18 cellular contexts compared by ENCODE assay signal in genomic region chr15:90348456-90348855, GRCh38. TPM values are rescaled to one million over a fixed set of nuclear protein-coding genes. Genes with fewer than 3 reads are reported as not detected.
A peak's percentile ranks its signal among the peaks of the same experiment; 100 is the strongest.
DNase-seq lines count a peak whose midpoint lies in the region; ATAC-seq, FAIRE-seq and TF ChIP-seq lines count a peak whose summit lies in the region.
"Had no signal": no experiment of that assay in that cellular context is flagged by ENCODE, and none has a peak within 500 bp of the region (broad histone marks: within the 10 kb centered on the region; RNA-seq: fewer than 3 reads in every experiment).

No MANE protein-coding gene starts in this region.

- peak overlapping the region; percentile 37 for H3K4me2 ChIP-seq in mammary epithelial cell (ENCODE audit: insufficient read depth, low read depth, low read length)
- H3K4me2 ChIP-seq in keratinocyte (ENCODE audit: control insufficient read depth, extremely low read depth, insufficient read depth, low read depth, low read length): peak overlapping the region; percentile 49
- H3K4me2 ChIP-seq: A549 had no signal

- TF ChIP-seq CTCF in mammary epithelial cell (conservative IDR thresholded peaks at IDR 0.05 in 1 of 2, IDR thresholded peaks at IDR 0.05 in 1 of 2; ENCODE audit: extremely low read depth in 1 of 2, insufficient read depth in 1 of 2, low read depth in 1 of 2, low read length in 2 of 2) (no peak), keratinocyte (optimal IDR thresholded peaks at IDR 0.05 in 1 of 3, IDR thresholded peaks at IDR 0.05 in 1 of 3, conservative IDR thresholded peaks at IDR 0.05 in 1 of 3; ENCODE audit: extremely low read depth in 1 of 3, insufficient read depth in 2 of 3, low read length in 3 of 3) (no peak)

- H3K79me2 ChIP-seq in mammary epithelial cell (ENCODE audit: insufficient read depth, low read length) (peaks cover 2% of the 10 kb centered on the region), keratinocyte (ENCODE audit: control insufficient read depth, insufficient read depth, low read length) (no peaks in the 10 kb centered on the region)

- in situ Hi-C loops in mammary epithelial cell (cut with MboI; ENCODE audit: low sequenced_read_pairs in 2 of 2): no loop called here
- in situ Hi-C loops in HAP-1 (cut with MboI; ENCODE audit: low sequenced_read_pairs): no loop called here

- H3K36me3 ChIP-seq in mammary epithelial cell (ENCODE audit: insufficient read depth, low read length): no peaks in the 10 kb centered on the region
- no peaks in the 10 kb centered on the region for H3K36me3 ChIP-seq in keratinocyte (ENCODE audit: control insufficient read depth in 2 of 2, extremely low read depth in 1 of 2, insufficient read depth in 2 of 2, low read length in 2 of 2)
- H3K36me3 ChIP-seq in HAP-1 (replicated peaks): no peaks in the 10 kb centered on the region

- H3K4me1 ChIP-seq in mammary epithelial cell (ENCODE audit: insufficient read depth, low read length) (peaks cover 27% of the 10 kb centered on the region), keratinocyte (ENCODE audit: control insufficient read depth, extremely low read depth, insufficient read depth, low read length) (peaks cover 30% of the 10 kb centered on the region), HAP-1 (no peaks in the 10 kb centered on the region; the same call in 1 of the 2 replicates)

- dilution Hi-C loops in mammary epithelial cell (cut with HindIII; ENCODE audit: low sequenced_read_pairs): no loop called here
- dilution Hi-C loops in keratinocyte (cut with MboI; ENCODE audit: extremely low pct_ligation_motif_present, low sequenced_read_pairs): no loop called here

- no peak overlapping the region for H3K27ac ChIP-seq in mammary epithelial cell (ENCODE audit: insufficient read depth, low read depth, low read length)
- H3K27ac ChIP-seq in keratinocyte (ENCODE audit: control insufficient read depth, insufficient read depth, low read length): peak overlapping the region; percentile 10
- H3K27ac ChIP-seq: A549, HL-60 had no signal

- peak overlapping the region; percentile 91 for H2AFZ ChIP-seq in mammary epithelial cell (ENCODE audit: low read depth, low read length)
- H2AFZ ChIP-seq in keratinocyte (ENCODE audit: control insufficient read depth, low read length): peak overlapping the region; percentile 79

- no peaks in the 10 kb centered on the region for H3K9me1 ChIP-seq in keratinocyte (ENCODE audit: control insufficient read depth, extremely low read depth, insufficient read depth, low read length)

- no peaks in the 10 kb centered on the region for H3K27me3 ChIP-seq in mammary epithelial cell (ENCODE audit: insufficient read depth, low read length)
- H3K27me3 ChIP-seq in keratinocyte (ENCODE audit: control insufficient read depth, extremely low read depth, insufficient read depth, low read length): no peaks in the 10 kb centered on the region
- no peaks in the 10 kb centered on the region for H3K27me3 ChIP-seq in HAP-1 (ENCODE audit: low read depth)

- no peak for ATAC-seq in GM18870 (IDR thresholded peaks at IDR 0.05; ENCODE audit: unreplicated experiment)
- ATAC-seq: A549; CD8-positive, alpha-beta T cell; HCT116 had no signal

- no peak overlapping the region for H3K9ac ChIP-seq in mammary epithelial cell (ENCODE audit: insufficient read depth, low read length)
- peak overlapping the region; percentile 24 for H3K9ac ChIP-seq in keratinocyte (ENCODE audit: control insufficient read depth, extremely low read depth, insufficient read depth, low read length)

- H3K9me3 ChIP-seq in mammary epithelial cell (replicated peaks; ENCODE audit: insufficient read depth, low read length) (no peaks in the 10 kb centered on the region), keratinocyte (ENCODE audit: control insufficient read depth, low read depth, low read length) (no peaks in the 10 kb centered on the region), HAP-1 (no peaks in the 10 kb centered on the region)
- H3K9me3 ChIP-seq: A549 had no signal

- CTCF ChIA-PET in mammary epithelial cell (lab: Charles Lee; ENCODE audit: low non-redundant PET): no interaction called here

- no TSS peak for BruUV-seq in mammary epithelial cell (replicated peaks; lab: Mats Ljungman, UMichigan)

- H4K20me1 ChIP-seq in mammary epithelial cell (ENCODE audit: insufficient read depth, low read length) (no peaks in the 10 kb centered on the region), keratinocyte (ENCODE audit: control insufficient read depth, extremely low read depth, insufficient read depth, low read length) (no peaks in the 10 kb centered on the region)

- FAIRE-seq in keratinocyte (lab: Jason Lieb, UNC): peak; percentile 78
- FAIRE-seq: D721Med, GM12892, GM19239 had no signal

- intact Hi-C loops in mammary epithelial cell (cut with micrococcal nuclease): no loop called here

- WGBS in mammary epithelial cell (ENCODE audit: low coverage, missing lambda C conversion rate): 0% methylated on average over 6 of the region's 6 CpGs

- peak; percentile 14 for DNase-seq in amniotic epithelial cell (ENCODE audit: low read depth)
- peak; percentile 55 for DNase-seq in mammary epithelial cell
- no peak for DNase-seq in keratinocyte (ENCODE audit: low read depth, low spot score)
- DNase-seq in ecto neural progenitor cell (ENCODE audit: low spot score): no peak
- DNase-seq in SIG-M5 treated with dmso at 0.1 percent for 504 hours (lab: John Stamatoyannopoulos, UW; ENCODE audit: unreplicated experiment): no peak
- DNase-seq in HAP-1 (ENCODE audit: low spot score in 2 of 2): no peak
- DNase-seq: CD8-positive, alpha-beta T cell; COR-L47; DMS153; DMS79 treated with DMSO at 0.1 percent for 48 hours; GDM1 had no signal

- H3K4me3 ChIP-seq in mammary epithelial cell (replicated peaks in 1 of 3; ENCODE audit: insufficient read depth in 1 of 3, low read depth in 2 of 3, low read length in 3 of 3) (no peak overlapping the region), keratinocyte (ENCODE audit: control insufficient read depth in 2 of 3, extremely low read depth in 1 of 3, insufficient read depth in 2 of 3, low read depth in 1 of 3, low read length in 3 of 3) (no peak overlapping the region), HAP-1 (no peak overlapping the region)
- H3K4me3 ChIP-seq: A549 had no signal

RNA-seq across cellular contexts. Expression of gene ZNF774, which starts 3.6 kb away (rescaled TPM):
- total RNA-seq in mammary epithelial cell: 1 to 10 TPM; 5.7 to 6.0 TPM
- polyA plus RNA-seq in mammary epithelial cell (2.2 TPM), keratinocyte (2.0 to 2.3 TPM (median 2.2 TPM) in 3 replicates)
- polyA minus RNA-seq in mammary epithelial cell (2.8 TPM), keratinocyte (0.72 to 1.8 TPM (median 1.4 TPM) in 3 replicates)
- 1.1 TPM for polyA plus RNA-seq in keratinocyte (2011; ENCODE audit: low read depth)
- 1.1 and 1.5 TPM in 2 replicates for polyA plus RNA-seq in keratinocyte (2011; cell fraction: cytosol; rRNA removed)
- polyA plus RNA-seq in keratinocyte (2011; cell fraction: nucleus; rRNA removed): 2.6 and 2.8 TPM in 2 replicates
- polyA plus RNA-seq in keratinocyte (2012; ENCODE audit: low replicate concordance): 0.78 and 1.5 TPM in 2 replicates
- polyA minus RNA-seq in keratinocyte (2011; cell fraction: cytosol; rRNA and poly(A)+ RNA removed): 0.38 TPM
- 0.74 and 2.2 TPM in 2 replicates for polyA minus RNA-seq in keratinocyte (2011; cell fraction: nucleus; rRNA and poly(A)+ RNA removed)

RNA-seq across cellular contexts. Expression of gene IQGAP1, which starts 39.6 kb away (rescaled TPM):
- 100 to 1,000 TPM; 247 to 272 TPM for total RNA-seq in mammary epithelial cell
- 131 TPM for polyA plus RNA-seq in mammary epithelial cell
- 618 TPM for polyA minus RNA-seq in mammary epithelial cell
- polyA plus RNA-seq in keratinocyte: 219 to 310 TPM (median 253 TPM) in 3 replicates
- 1,067 TPM for polyA plus RNA-seq in keratinocyte (2011; ENCODE audit: low read depth)
- polyA plus RNA-seq in keratinocyte (2011; cell fraction: cytosol; rRNA removed): 127 and 198 TPM in 2 replicates
- polyA plus RNA-seq in keratinocyte (2011; cell fraction: nucleus; rRNA removed): 543 and 692 TPM in 2 replicates
- polyA plus RNA-seq in keratinocyte (2012; ENCODE audit: low replicate concordance): 163 and 252 TPM in 2 replicates
- polyA minus RNA-seq in keratinocyte: 189 to 616 TPM (median 435 TPM) in 3 replicates
- polyA minus RNA-seq in keratinocyte (2011; cell fraction: cytosol; rRNA and poly(A)+ RNA removed): 205 TPM
- polyA minus RNA-seq in keratinocyte (2011; cell fraction: nucleus; rRNA and poly(A)+ RNA removed): 533 and 899 TPM in 2 replicates

Comparison
In these comparisons a context has a peak if more than half of its experiments do, and no peak if none do; other contexts are left out.
1. DNase-seq: peak in amniotic epithelial cell (single experiment) and mammary epithelial cell (single experiment); none in keratinocyte (single experiment), ecto neural progenitor cell (single experiment), SIG-M5 treated with dmso at 0.1 percent for 504 hours (single experiment) and HAP-1 (0 of 2).